In the genomic region with DNA sequence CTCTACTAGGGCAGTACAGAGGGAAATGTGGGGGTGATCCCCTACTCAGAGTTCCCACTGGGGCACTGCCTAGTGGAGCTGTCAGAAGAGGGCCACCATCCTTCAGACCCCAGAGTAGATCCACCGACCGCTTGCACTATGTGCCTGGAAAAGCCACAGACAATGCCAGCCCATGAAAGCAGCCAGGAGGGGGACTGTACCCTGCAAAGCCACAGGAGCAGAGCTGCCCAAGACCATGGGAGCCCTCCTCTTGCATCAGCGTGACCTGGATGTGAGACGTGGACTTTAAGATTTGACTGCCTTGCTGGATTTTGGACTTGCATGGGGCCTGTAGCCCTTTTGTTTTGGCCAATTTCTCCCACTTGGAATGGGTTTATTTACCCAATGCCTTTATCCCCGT, we compare ENCODE assay signal across 7 cellular contexts. TPM values are rescaled to one million over a fixed set of nuclear protein-coding genes. Genes with fewer than 3 reads are reported as not detected.
"Had no signal": no experiment of that assay in that cellular context is flagged by ENCODE, and none has a peak within 500 bp of the region (broad histone marks: within the 10 kb centered on the region; RNA-seq: fewer than 3 reads in every experiment).

No MANE protein-coding gene starts in this region.

RNA-seq across cellular contexts. Expression of gene TACR1, which starts 27.9 kb away (rescaled TPM):
- total RNA-seq: naive thymus-derived CD8-positive, alpha-beta T cell; natural killer cell; natural killer cell treated with Interleukin-12 subunit alpha and Interleukin-12 subunit beta and Interleukin-15 and Interleukin-18, amount 100 ng/mL, for 72 hours; osteocyte; pulmonary artery endothelial cell; right lobe of liver had no signal
- polyA plus RNA-seq: naive thymus-derived CD4-positive, alpha-beta T cell had no signal
